21 cellular contexts compared by ENCODE assay signal in genomic region chr3:105790534-105790933, GRCh38.
DNase-seq lines count a peak whose midpoint lies in the region; ATAC-seq and TF ChIP-seq lines count a peak whose summit lies in the region.
"Had no signal": no experiment of that assay in that cellular context is flagged by ENCODE, and none has a peak within 500 bp of the region (broad histone marks: within the 10 kb centered on the region; RNA-seq: fewer than 3 reads in every experiment).

No MANE protein-coding gene starts in this region.

- peak overlapping the region; percentile 36 for H3K27ac ChIP-seq in hepatocyte
- peak overlapping the region; percentile 14 for H3K27ac ChIP-seq in subcutaneous abdominal adipose tissue (ENCODE audit: low read depth, low read length)
- no peak overlapping the region for H3K27ac ChIP-seq in RWPE1
- H3K27ac ChIP-seq in prostate gland: no peak overlapping the region
- H3K27ac ChIP-seq: C4-2B, left lung had no signal

- H3K4me3 Mint-ChIP-seq in HFFc6 (peak overlapping the region; percentile 60), brain (no peak overlapping the region)
- H3K4me3 Mint-ChIP-seq: activated T-helper 17 cell treated with anti-CD3 and anti-CD28 coated beads, Interleukin-2, amount 50 U/mL, for 72 hours; dendritic cell treated with granulocyte-macrophage colony-stimulating factor and Interleukin-4, amounts not matched to agents 40 ng/mL and 50 ng/mL, for 4 days; nephron progenitor cell had no signal

- no peak for ATAC-seq in HG03196 (IDR thresholded peaks at IDR 0.05; ENCODE audit: unreplicated experiment)
- ATAC-seq: activated T-helper 17 cell treated with anti-CD3 and anti-CD28 coated beads, Interleukin-2, amount 50 U/mL, for 72 hours; left lung had no signal

- peaks cover 86% of the 10 kb centered on the region for H3K79me2 ChIP-seq in hepatocyte

- H3K27me3 ChIP-seq in hepatocyte: no peaks in the 10 kb centered on the region
- H3K27me3 ChIP-seq in subcutaneous abdominal adipose tissue (ENCODE audit: control insufficient read depth in 5 of 5, insufficient read depth in 4 of 5, low read length in 5 of 5): no peaks in the 10 kb centered on the region
- no peaks in the 10 kb centered on the region for H3K27me3 ChIP-seq in prostate gland (replicated peaks; ENCODE audit: insufficient read depth)
- H3K27me3 ChIP-seq: ascending aorta, left lung, testis had no signal

- no peaks in the 10 kb centered on the region for H4K20me1 ChIP-seq in hepatocyte (ENCODE audit: insufficient read depth, poor library complexity, severe bottlenecking)

- H3K27ac Mint-ChIP-seq in HFFc6 (peak overlapping the region; percentile 82), brain (peak overlapping the region in 3 of 5 experiments; percentile 27 to 55 (median 37))
- H3K27ac Mint-ChIP-seq: activated T-helper 17 cell treated with anti-CD3 and anti-CD28 coated beads, Interleukin-2, amount 50 U/mL, for 72 hours; dendritic cell treated with granulocyte-macrophage colony-stimulating factor and Interleukin-4, amounts not matched to agents 40 ng/mL and 50 ng/mL, for 4 days; nephron progenitor cell had no signal

- H3K9me3 ChIP-seq in hepatocyte (ENCODE audit: low read depth) (no peaks in the 10 kb centered on the region), subcutaneous abdominal adipose tissue (ENCODE audit: control insufficient read depth in 5 of 5, low read length in 5 of 5) (no peaks in the 10 kb centered on the region), prostate gland (no peaks in the 10 kb centered on the region)
- H3K9me3 ChIP-seq: ascending aorta, left lung, SK-N-SH, testis had no signal

- H3K4me1 ChIP-seq in hepatocyte (ENCODE audit: insufficient read depth): no peaks in the 10 kb centered on the region
- peaks cover 5 to 28% (median 15%) of the 10 kb centered on the region in 5 donors for H3K4me1 ChIP-seq in subcutaneous abdominal adipose tissue (ENCODE audit: control insufficient read depth in 5 of 5, insufficient read depth in 5 of 5, low read length in 5 of 5)
- H3K4me1 ChIP-seq in prostate gland (replicated peaks): no peaks in the 10 kb centered on the region

- H3K9me3 Mint-ChIP-seq in HFFc6 (no peaks in the 10 kb centered on the region), brain (no peaks in the 10 kb centered on the region)
- H3K9me3 Mint-ChIP-seq: activated T-helper 17 cell treated with anti-CD3 and anti-CD28 coated beads, Interleukin-2, amount 50 U/mL, for 72 hours; dendritic cell treated with granulocyte-macrophage colony-stimulating factor and Interleukin-4, amounts not matched to agents 40 ng/mL and 50 ng/mL, for 4 days had no signal

- H3K9me2 ChIP-seq in hepatocyte (replicated peaks; ENCODE audit: insufficient read depth): no peaks in the 10 kb centered on the region
- H3K9me2 ChIP-seq: SK-N-SH had no signal

- no peak for TF ChIP-seq POLR2A in prostate gland (IDR thresholded peaks at IDR 0.05)

- TF ChIP-seq CTCF in HFFc6 (IDR thresholded peaks at IDR 0.05) (no peak), brain (conservative IDR thresholded peaks at IDR 0.05) (no peak), hepatocyte (IDR thresholded peaks at IDR 0.05; ENCODE audit: poor library complexity) (no peak), RWPE1 (conservative IDR thresholded peaks at IDR 0.05; ENCODE audit: low read depth) (no peak), prostate gland (IDR thresholded peaks at IDR 0.05) (no peak)

- no peak for DNase-seq in HFFc6
- no peak for DNase-seq in hepatocyte (ENCODE audit: low spot score)
- DNase-seq in RWPE1 (ENCODE audit: low spot score): no peak
- DNase-seq in prostate gland (ENCODE audit: low spot score): no peak
- no peak for DNase-seq in ecto neural progenitor cell (ENCODE audit: low spot score)
- DNase-seq: activated CD4-positive, alpha-beta T cell treated with anti-CD3 and anti-CD28 coated beads, Interleukin-2, amount 50 U/mL, for 1 hour; DND-41; left lung; NCI-H1930; NCI-H524; nephron progenitor cell; OCI-M1; SK-N-SH; testis had no signal

- POLR2A ChIA-PET in RWPE1 (lab: Yijun Ruan, JAX; ENCODE audit: low non-redundant PET): no interaction called here

- H2AFZ ChIP-seq in hepatocyte: no peak overlapping the region

- no peak overlapping the region for H3K4me2 ChIP-seq in hepatocyte
- H3K4me2 ChIP-seq: SK-N-SH had no signal

- H3K4me1 Mint-ChIP-seq in HFFc6 (ENCODE audit: low read depth): peaks cover 48% of the 10 kb centered on the region
- H3K4me1 Mint-ChIP-seq in brain: peaks cover 67% of the 10 kb centered on the region

- no peaks in the 10 kb centered on the region for H3K27me3 Mint-ChIP-seq in HFFc6 (ENCODE audit: insufficient read depth)
- H3K27me3 Mint-ChIP-seq in brain: no peaks in the 10 kb centered on the region
- H3K27me3 Mint-ChIP-seq: activated T-helper 17 cell treated with anti-CD3 and anti-CD28 coated beads, Interleukin-2, amount 50 U/mL, for 72 hours; dendritic cell treated with granulocyte-macrophage colony-stimulating factor and Interleukin-4, amounts not matched to agents 40 ng/mL and 50 ng/mL, for 4 days had no signal

- intact Hi-C loops in prostate gland (cut with DNase I): no loop called here

- H3K36me3 ChIP-seq in hepatocyte (replicated peaks; ENCODE audit: insufficient read depth, low read depth): no peaks in the 10 kb centered on the region
- no peaks in the 10 kb centered on the region for H3K36me3 ChIP-seq in subcutaneous abdominal adipose tissue (ENCODE audit: control insufficient read depth in 5 of 5, insufficient read depth in 5 of 5, low read length in 5 of 5)
- no peaks in the 10 kb centered on the region for H3K36me3 ChIP-seq in prostate gland
- H3K36me3 ChIP-seq: ascending aorta, left lung had no signal

- CTCF ChIA-PET in RWPE1 (lab: Yijun Ruan, JAX): no interaction called here

- H3K36me3 Mint-ChIP-seq in HFFc6 (ENCODE audit: low read depth) (no peaks in the 10 kb centered on the region), brain (peaks cover 7% of the 10 kb centered on the region)

- 83% methylated on average over 2 of the region's 2 CpGs for WGBS in hepatocyte (ENCODE audit: low lambda C conversion rate, missing lambda C conversion rate)
- WGBS in prostate gland: 71% methylated on average over 2 of the region's 2 CpGs

- no peak overlapping the region for H3K4me3 ChIP-seq in hepatocyte
- no peak overlapping the region for H3K4me3 ChIP-seq in subcutaneous abdominal adipose tissue (ENCODE audit: low read depth in 1 of 5, low read length in 5 of 5)
- no peak overlapping the region for H3K4me3 ChIP-seq in prostate gland
- H3K4me3 ChIP-seq: ascending aorta, left lung, testis had no signal

- H3K9ac ChIP-seq in subcutaneous abdominal adipose tissue (ENCODE audit: low read length in 5 of 5): peak overlapping the region in 1 of 5 donors; percentile 32
- H3K9ac ChIP-seq: SK-N-SH had no signal

Comparison
In these comparisons a context has a peak if more than half of its experiments do, and no peak if none do; other contexts are left out.
1. H3K27ac ChIP-seq: peak in hepatocyte (single experiment) and subcutaneous abdominal adipose tissue (single experiment); none in RWPE1 (single experiment) and prostate gland (0 of 2).